20 cellular contexts compared by ENCODE assay signal in the genomic region with DNA sequence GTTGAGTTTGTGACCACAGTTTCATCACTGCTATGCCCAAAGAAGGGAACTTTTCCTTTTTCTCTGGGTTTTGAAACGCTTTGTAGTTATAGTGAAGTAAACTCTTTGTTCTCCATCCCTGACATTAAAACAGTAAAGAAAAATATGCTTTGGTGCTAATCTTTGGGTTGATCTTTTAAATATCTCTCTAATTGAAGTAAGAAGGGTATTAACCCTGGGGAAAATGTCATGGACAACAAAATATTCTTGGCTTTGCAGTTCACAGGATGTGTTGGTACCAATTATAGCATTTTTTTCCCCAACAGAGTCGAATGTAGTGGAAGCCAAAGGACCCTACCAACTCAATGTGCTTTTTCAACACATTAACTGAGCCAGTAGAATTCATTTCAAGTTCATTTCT.
DNase-seq lines count a peak whose midpoint lies in the region; ATAC-seq and TF ChIP-seq lines count a peak whose summit lies in the region.
"Had no signal": no experiment of that assay in that cellular context is flagged by ENCODE, and none has a peak within 500 bp of the region (broad histone marks: within the 10 kb centered on the region; RNA-seq: fewer than 3 reads in every experiment).

No MANE protein-coding gene starts in this region.

- H3K36me3 Mint-ChIP-seq in osteocyte (ENCODE audit: unreplicated experiment), result peaks cover 3% of the 10 kb centered on the region
- H3K36me3 Mint-ChIP-seq: CD4-positive, CD25-positive, alpha-beta regulatory T cell; CD8-positive, alpha-beta T cell had no signal

- peak overlapping the region; percentile 89 for H3K27ac Mint-ChIP-seq in osteocyte (ENCODE audit: unreplicated experiment)
- H3K27ac Mint-ChIP-seq: B cell; CD4-positive, CD25-positive, alpha-beta regulatory T cell; CD8-positive, alpha-beta T cell; GM23338; H9 had no signal

- DNase-seq in NCI-H1694 treated with DMSO at 0.1 percent for 48 hours (lab: John Stamatoyannopoulos, UW) (peak; percentile 23), NCI-H1694 (lab: John Stamatoyannopoulos, UW) (no peak), SK-N-DZ (ENCODE audit: low spot score) (peak; percentile 47), osteocyte (ENCODE audit: extremely low spot score, unreplicated experiment) (no peak), retinal pigment epithelial cell (ENCODE audit: low read depth) (peak; percentile 82), kidney glomerular epithelial cell (lab: John Stamatoyannopoulos, UW) (no peak), foreskin keratinocyte (no peak)
- DNase-seq: CD4-positive, CD25-positive, alpha-beta regulatory T cell; CD8-positive, alpha-beta T cell; DMS79; EL; GF-D8; H9 had no signal

- peaks cover 11% of the 10 kb centered on the region for H3K9me3 Mint-ChIP-seq in osteocyte (ENCODE audit: unreplicated experiment)
- H3K9me3 Mint-ChIP-seq: GM23338, H9 had no signal

- ATAC-seq in GM18519 (IDR thresholded peaks at IDR 0.05; ENCODE audit: low FRiP score, unreplicated experiment) (no peak), foreskin keratinocyte (no peak)
- ATAC-seq: CD8-positive, alpha-beta T cell; GM23338; HCT116 had no signal

- no peak overlapping the region for H3K4me3 ChIP-seq in retinal pigment epithelial cell (ENCODE audit: low read length)
- H3K4me3 ChIP-seq: BLaER1, GM23338 had no signal

- no peak overlapping the region for H3K27ac ChIP-seq in foreskin keratinocyte
- H3K27ac ChIP-seq: 22Rv1, BLaER1, C4-2B had no signal

- no peaks in the 10 kb centered on the region for H3K27me3 Mint-ChIP-seq in osteocyte (ENCODE audit: unreplicated experiment)
- H3K27me3 Mint-ChIP-seq: B cell; CD4-positive, CD25-positive, alpha-beta regulatory T cell had no signal

- no peak overlapping the region for H3K4me3 Mint-ChIP-seq in osteocyte (ENCODE audit: unreplicated experiment)
- H3K4me3 Mint-ChIP-seq: B cell; CD4-positive, CD25-positive, alpha-beta regulatory T cell; CD8-positive, alpha-beta T cell; GM23338; H9 had no signal

- TF ChIP-seq CTCF in osteocyte (IDR thresholded peaks at IDR 0.05) (no peak), retinal pigment epithelial cell (conservative IDR thresholded peaks at IDR 0.05; ENCODE audit: low read depth, low read length) (no peak), foreskin keratinocyte (conservative IDR thresholded peaks at IDR 0.05) (no peak)

- H3K27me3 ChIP-seq in foreskin keratinocyte, result no peaks in the 10 kb centered on the region
- H3K27me3 ChIP-seq: BLaER1 had no signal

- no peaks in the 10 kb centered on the region for H3K4me1 ChIP-seq in foreskin keratinocyte
- H3K4me1 ChIP-seq: BLaER1 had no signal

- H3K4me1 Mint-ChIP-seq in osteocyte (ENCODE audit: unreplicated experiment), result peaks cover 29% of the 10 kb centered on the region
- H3K4me1 Mint-ChIP-seq: B cell; CD4-positive, CD25-positive, alpha-beta regulatory T cell; GM23338; H9 had no signal

Comparison
In these comparisons a context has a peak if more than half of its experiments do, and no peak if none do; other contexts are left out.
1. DNase-seq: peak in NCI-H1694 treated with DMSO at 0.1 percent for 48 hours (single experiment), SK-N-DZ (single experiment) and retinal pigment epithelial cell (single experiment); none in NCI-H1694 (single experiment), osteocyte (single experiment), kidney glomerular epithelial cell (single experiment) and foreskin keratinocyte (0 of 2).